Comparison of ENCODE assay signal across 13 cellular contexts in the genomic region with DNA sequence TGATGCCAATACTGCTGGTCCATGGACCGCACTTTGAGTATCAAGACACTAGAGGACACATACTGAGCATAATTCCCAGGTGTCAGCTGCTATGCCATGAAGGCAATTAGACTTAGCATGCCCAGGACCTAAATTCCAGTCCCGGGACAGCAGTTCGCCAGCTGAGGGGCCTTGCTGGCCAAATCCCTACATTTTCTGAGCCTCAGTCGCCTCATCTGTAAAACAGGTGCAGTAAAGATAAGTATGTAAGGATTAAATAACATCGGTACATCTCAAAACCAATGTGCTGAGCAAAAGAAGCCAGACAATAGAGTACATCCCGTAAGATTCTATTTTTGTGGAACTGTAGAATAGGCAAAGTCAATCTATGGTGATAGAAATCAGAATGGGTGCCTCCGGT. TPM values are rescaled to one million over a fixed set of nuclear protein-coding genes. Genes with fewer than 3 reads are reported as not detected.
DNase-seq lines count a peak whose midpoint lies in the region; ATAC-seq, FAIRE-seq and TF ChIP-seq lines count a peak whose summit lies in the region.
"Had no signal": no experiment of that assay in that cellular context is flagged by ENCODE, and none has a peak within 500 bp of the region (broad histone marks: within the 10 kb centered on the region; RNA-seq: fewer than 3 reads in every experiment).

No MANE protein-coding gene starts in this region.

- H3K27ac ChIP-seq in PC-9 (no peak overlapping the region), ascending aorta (no peak overlapping the region)

- H2AFZ ChIP-seq in PC-9 = no peak overlapping the region

- CTCF ChIA-PET in PC-9 (lab: Charles Lee) = no interaction called here

- TF ChIP-seq POLR2A in GM12891 (IDR thresholded peaks at IDR 0.05; ENCODE audit: low read depth, low read length) = no peak

- H3K79me2 ChIP-seq in PC-9 (ENCODE audit: low read depth) = no peaks in the 10 kb centered on the region

- H3K27me3 Mint-ChIP-seq in activated T-cell treated with anti-CD3 and anti-CD28 coated beads, Interleukin-2, amount 50 U/mL, for 4 hours (ENCODE audit: low read depth) = peaks cover 9% of the 10 kb centered on the region
- H3K27me3 Mint-ChIP-seq in endothelial cell (ENCODE audit: unreplicated experiment) = peaks cover 6% of the 10 kb centered on the region

- H3K4me1 Mint-ChIP-seq in activated T-cell treated with anti-CD3 and anti-CD28 coated beads, Interleukin-2, amount 50 U/mL, for 4 hours (ENCODE audit: low read depth) = peaks cover 15% of the 10 kb centered on the region
- peaks cover 4% of the 10 kb centered on the region for H3K4me1 Mint-ChIP-seq in endothelial cell (ENCODE audit: unreplicated experiment)
- H3K4me1 Mint-ChIP-seq in stimulated activated effector memory CD8-positive, alpha-beta T cell treated with anti-CD3 and anti-CD28 coated beads, Interleukin-12 subunit alpha, Interleukin-12 subunit beta, amount 100 ng/mL, for 72 hours = peaks cover 11% of the 10 kb centered on the region

- no peaks in the 10 kb centered on the region for H3K36me3 Mint-ChIP-seq in activated T-cell treated with anti-CD3 and anti-CD28 coated beads, Interleukin-2, amount 50 U/mL, for 4 hours (ENCODE audit: insufficient read depth)
- no peaks in the 10 kb centered on the region for H3K36me3 Mint-ChIP-seq in endothelial cell (ENCODE audit: low read depth, unreplicated experiment)
- no peaks in the 10 kb centered on the region for H3K36me3 Mint-ChIP-seq in stimulated activated effector memory CD8-positive, alpha-beta T cell treated with anti-CD3 and anti-CD28 coated beads, Interleukin-12 subunit alpha, Interleukin-12 subunit beta, amount 100 ng/mL, for 72 hours

- DNase-seq in activated T-cell treated with anti-CD3 and anti-CD28 coated beads, Interleukin-2, amount 50 U/mL, for 4 hours = no peak
- DNase-seq in activated T-cell treated with anti-CD3 and anti-CD28 coated beads for 4 hours = no peak
- DNase-seq in PC-9 = no peak
- no peak for DNase-seq in endothelial cell (ENCODE audit: low spot score)
- DNase-seq in stimulated activated effector memory CD8-positive, alpha-beta T cell treated with anti-CD3 and anti-CD28 coated beads, Interleukin-12 subunit alpha, Interleukin-12 subunit beta, amount 100 ng/mL, for 72 hours (ENCODE audit: low spot score in 2 of 2) = no peak
- no peak for DNase-seq in stimulated activated CD4-positive, alpha-beta T cell treated with anti-CD3 and anti-CD28 coated beads, Interleukin-15, amount 100 ng/mL, for 24 hours
- DNase-seq in ascending aorta (ENCODE audit: low spot score in 2 of 2) = no peak
- no peak for DNase-seq in GM12891 (ENCODE audit: insufficient read length, low spot score)
- DNase-seq: AML-193, NCI-H187 treated with DMSO at 0.1 percent for 48 hours had no signal

- no TSS peak for BruUV-seq in PC-9 (replicated peaks; lab: Mats Ljungman, UMichigan)

- no peak overlapping the region for H3K27ac Mint-ChIP-seq in endothelial cell (ENCODE audit: unreplicated experiment)
- H3K27ac Mint-ChIP-seq in stimulated activated effector memory CD8-positive, alpha-beta T cell treated with anti-CD3 and anti-CD28 coated beads, Interleukin-12 subunit alpha, Interleukin-12 subunit beta, amount 100 ng/mL, for 72 hours = no peak overlapping the region

- intact Hi-C loops in PC-9 (cut with micrococcal nuclease; ENCODE audit: unreplicated experiment) (no loop called here), ascending aorta (cut with DNase I) (no loop called here)

- H4K20me1 ChIP-seq in PC-9 (ENCODE audit: insufficient read depth) = no peaks in the 10 kb centered on the region

- no peak for ATAC-seq in activated T-cell treated with anti-CD3 and anti-CD28 coated beads, Interleukin-2, amount 50 U/mL, for 4 hours
- ATAC-seq in stimulated activated effector memory CD8-positive, alpha-beta T cell treated with anti-CD3 and anti-CD28 coated beads, Interleukin-12 subunit alpha, Interleukin-12 subunit beta, amount 100 ng/mL, for 72 hours = no peak

- FAIRE-seq in GM12891 (lab: Jason Lieb, UNC) = no peak
- FAIRE-seq: TTC549 had no signal

- H3K4me1 ChIP-seq in PC-9 (replicated peaks; ENCODE audit: insufficient read depth) (peaks cover 16% of the 10 kb centered on the region), ascending aorta (peaks cover 0 to 12% of the 10 kb centered on the region in 2 donors)

- H3K4me3 Mint-ChIP-seq in activated T-cell treated with anti-CD3 and anti-CD28 coated beads, Interleukin-2, amount 50 U/mL, for 4 hours = peak overlapping the region; percentile 73
- peak overlapping the region; percentile 82 for H3K4me3 Mint-ChIP-seq in endothelial cell (ENCODE audit: unreplicated experiment)
- H3K4me3 Mint-ChIP-seq in stimulated activated effector memory CD8-positive, alpha-beta T cell treated with anti-CD3 and anti-CD28 coated beads, Interleukin-12 subunit alpha, Interleukin-12 subunit beta, amount 100 ng/mL, for 72 hours = peak overlapping the region; percentile 74

- H3K9me3 ChIP-seq in PC-9 (ENCODE audit: insufficient read depth, low read depth) (no peaks in the 10 kb centered on the region), ascending aorta (no peaks in the 10 kb centered on the region)
- H3K9me3 ChIP-seq: gastroesophageal sphincter, tibial artery had no signal

- peaks cover 3% of the 10 kb centered on the region; the same call in 1 of the 2 replicates for H3K9me2 ChIP-seq in PC-9 (ENCODE audit: insufficient read depth)

- peak overlapping the region; percentile 83 for H3K4me2 ChIP-seq in PC-9

- no peaks in the 10 kb centered on the region; the same call in 1 of the 2 replicates for H3F3A ChIP-seq in PC-9 (ENCODE audit: insufficient read depth, low read depth)

- H3K4me3 ChIP-seq in PC-9 (peak overlapping the region; percentile 66; the same call in 1 of the 2 replicates), ascending aorta (no peak overlapping the region)

- H3K9me3 Mint-ChIP-seq in activated T-cell treated with anti-CD3 and anti-CD28 coated beads, Interleukin-2, amount 50 U/mL, for 4 hours = no peaks in the 10 kb centered on the region
- H3K9me3 Mint-ChIP-seq in endothelial cell (ENCODE audit: unreplicated experiment) = no peaks in the 10 kb centered on the region
- H3K9me3 Mint-ChIP-seq in stimulated activated effector memory CD8-positive, alpha-beta T cell treated with anti-CD3 and anti-CD28 coated beads, Interleukin-12 subunit alpha, Interleukin-12 subunit beta, amount 100 ng/mL, for 72 hours = no peaks in the 10 kb centered on the region

- no peak for TF ChIP-seq CTCF in PC-9 (conservative IDR thresholded peaks at IDR 0.05)
- TF ChIP-seq CTCF in endothelial cell (IDR thresholded peaks at IDR 0.05; ENCODE audit: unreplicated experiment) = no peak
- no peak for TF ChIP-seq CTCF in ascending aorta (IDR thresholded peaks at IDR 0.05)

- no peaks in the 10 kb centered on the region for H3K36me3 ChIP-seq in PC-9 (ENCODE audit: low read depth)
- H3K36me3 ChIP-seq in ascending aorta = no peaks in the 10 kb centered on the region
- H3K36me3 ChIP-seq: gastroesophageal sphincter, tibial artery had no signal

- H3K27me3 ChIP-seq in PC-9 (ENCODE audit: insufficient read depth, low read depth) = no peaks in the 10 kb centered on the region
- H3K27me3 ChIP-seq in ascending aorta = no peaks in the 10 kb centered on the region
- H3K27me3 ChIP-seq: gastroesophageal sphincter, tibial artery had no signal

- POLR2A ChIA-PET in PC-9 (lab: Charles Lee; ENCODE audit: unreplicated experiment) = interaction anchor here (0.5 to 0.6 kb wide), 2 partner anchors 52 to 152 kb away, joined by 3 to 4 read pairs; partner anchors contain the start of gene RRBP1

TF ChIP-seq in GM12891, 5 proteins besides CTCF, POLR2A, EP300 and RAD21:
- TF ChIP-seq POU2F2 (IDR thresholded peaks at IDR 0.05; ENCODE audit: low read depth, low read length) = no peak
- TF ChIP-seq SPI1 (IDR thresholded peaks at IDR 0.05; ENCODE audit: low read depth, low read length) = no peak
- no peak for TF ChIP-seq PAX5 (IDR thresholded peaks at IDR 0.05; ENCODE audit: insufficient read depth, low read length, severe bottlenecking)
- TF ChIP-seq POLR2AphosphoS5 (IDR thresholded peaks at IDR 0.05; ENCODE audit: low read depth, low read length) = no peak
- no peak for TF ChIP-seq TAF1 (IDR thresholded peaks at IDR 0.05; ENCODE audit: low read depth, low read length)

RNA-seq across cellular contexts. Expression of gene BFSP1, which starts 1.0 kb away (rescaled TPM):
- total RNA-seq in activated T-cell treated with anti-CD3 and anti-CD28 coated beads, Interleukin-2, amount 50 U/mL, for 4 hours = under 1 TPM; 0.15 to 0.45 (median 0.16) TPM
- total RNA-seq in PC-9 (2021) (10.4 and 13.8 TPM in 2 replicates), endothelial cell (ENCODE audit: unreplicated experiment) (3.5 TPM), ascending aorta (not detected)
- polyA plus RNA-seq in GM12891 (2012; ENCODE audit: low read depth, missing spikeins) = 0.06 TPM

RNA-seq across cellular contexts. Expression of gene DSTN, which starts 39.7 kb away (rescaled TPM):
- 10 to 100 TPM; 55.0 to 70.3 (median 63.6) TPM for total RNA-seq in activated T-cell treated with anti-CD3 and anti-CD28 coated beads, Interleukin-2, amount 50 U/mL, for 4 hours
- total RNA-seq in PC-9 (2021) = 296 and 366 TPM in 2 replicates
- 142 TPM for total RNA-seq in endothelial cell (ENCODE audit: unreplicated experiment)
- total RNA-seq in ascending aorta = 452 TPM
- polyA plus RNA-seq in GM12891 (2012; ENCODE audit: low read depth, missing spikeins) = 61.6 TPM
